ENCODE assay signal across 13 cellular contexts in genomic region chr2:46332686-46333281, GRCh38. TPM values are rescaled to one million over a fixed set of nuclear protein-coding genes. Genes with fewer than 3 reads are reported as not detected.
DNase-seq lines count a peak whose midpoint lies in the region; ATAC-seq and TF ChIP-seq lines count a peak whose summit lies in the region.
"Had no signal": no experiment of that assay in that cellular context is flagged by ENCODE, and none has a peak within 500 bp of the region (broad histone marks: within the 10 kb centered on the region; RNA-seq: fewer than 3 reads in every experiment).

No MANE protein-coding gene starts in this region.

- H3K4me3 ChIP-seq in CD4-positive, CD25-positive, alpha-beta regulatory T cell (ENCODE audit: low read depth, low read length): no peak overlapping the region
- H3K4me3 ChIP-seq in adipocyte (ENCODE audit: low read length): no peak overlapping the region
- H3K4me3 ChIP-seq in gastroesophageal sphincter: no peak overlapping the region
- H3K4me3 ChIP-seq in skeletal muscle satellite cell (ENCODE audit: low read length): no peak overlapping the region
- H3K4me3 ChIP-seq: cardiac muscle cell had no signal

- WGBS in gastroesophageal sphincter (ENCODE audit: low coverage in 1 of 2), 2 donors: 91% methylated on average over 4 of the region's 8 CpGs; no CpG with 5 or more reads in 1 of the 2 donors

- H3K9me3 ChIP-seq in CD4-positive, CD25-positive, alpha-beta regulatory T cell (ENCODE audit: control insufficient read depth in 2 of 2, low read length in 2 of 2): no peaks in the 10 kb centered on the region
- no peaks in the 10 kb centered on the region for H3K9me3 ChIP-seq in adipocyte (ENCODE audit: control insufficient read depth, low read length)
- no peaks in the 10 kb centered on the region for H3K9me3 ChIP-seq in gastroesophageal sphincter
- no peaks in the 10 kb centered on the region for H3K9me3 ChIP-seq in skeletal muscle satellite cell (replicated peaks; ENCODE audit: low read length)

- H3K9me3 Mint-ChIP-seq in CD4-positive, CD25-positive, alpha-beta regulatory T cell: no peaks in the 10 kb centered on the region
- no peaks in the 10 kb centered on the region for H3K9me3 Mint-ChIP-seq in activated CD8-positive, alpha-beta memory T cell treated with anti-CD3 and anti-CD28 coated beads, Interleukin-2, amount 10 ng/mL, durations not matched to agents 7 days and 5 days (ENCODE audit: low read depth)
- H3K9me3 Mint-ChIP-seq: CD8-positive, alpha-beta T cell; naive B cell had no signal

- TF ChIP-seq EP300 in gastroesophageal sphincter (IDR thresholded peaks at IDR 0.05): no peak

- no peak for DNase-seq in CD4-positive, CD25-positive, alpha-beta regulatory T cell
- DNase-seq in adipocyte (ENCODE audit: low read depth): peak; percentile 46
- no peak for DNase-seq in activated CD8-positive, alpha-beta memory T cell treated with anti-CD3 and anti-CD28 coated beads, Interleukin-2, amount 10 ng/mL, durations not matched to agents 7 days and 5 days
- no peak for DNase-seq in activated naive CD4-positive, alpha-beta T cell (lab: John Stamatoyannopoulos, UW)
- DNase-seq: CD8-positive, alpha-beta T cell; naive B cell; NCI-H1694; stimulated activated CD4-positive, alpha-beta T cell treated with anti-CD3 and anti-CD28 coated beads, Interleukin-4, amount 100 ng/mL, for 1 hour had no signal

- TF ChIP-seq CTCF in gastroesophageal sphincter (IDR thresholded peaks at IDR 0.05): no peak

- H3K27me3 Mint-ChIP-seq in CD4-positive, CD25-positive, alpha-beta regulatory T cell: peaks cover 14% of the 10 kb centered on the region
- peaks cover 12% of the 10 kb centered on the region for H3K27me3 Mint-ChIP-seq in activated CD8-positive, alpha-beta memory T cell treated with anti-CD3 and anti-CD28 coated beads, Interleukin-2, amount 10 ng/mL, durations not matched to agents 7 days and 5 days

- H3K4me1 Mint-ChIP-seq in CD4-positive, CD25-positive, alpha-beta regulatory T cell: peaks cover 0 to 15% (median 6%) of the 10 kb centered on the region in 4 donors
- peaks cover 24% of the 10 kb centered on the region for H3K4me1 Mint-ChIP-seq in activated CD8-positive, alpha-beta memory T cell treated with anti-CD3 and anti-CD28 coated beads, Interleukin-2, amount 10 ng/mL, durations not matched to agents 7 days and 5 days

- H3K36me3 Mint-ChIP-seq in CD4-positive, CD25-positive, alpha-beta regulatory T cell: no peaks in the 10 kb centered on the region
- no peaks in the 10 kb centered on the region for H3K36me3 Mint-ChIP-seq in activated CD8-positive, alpha-beta memory T cell treated with anti-CD3 and anti-CD28 coated beads, Interleukin-2, amount 10 ng/mL, durations not matched to agents 7 days and 5 days
- H3K36me3 Mint-ChIP-seq: CD8-positive, alpha-beta T cell; naive B cell had no signal

- H3K4me3 Mint-ChIP-seq in CD4-positive, CD25-positive, alpha-beta regulatory T cell: no peak overlapping the region
- H3K4me3 Mint-ChIP-seq in activated CD8-positive, alpha-beta memory T cell treated with anti-CD3 and anti-CD28 coated beads, Interleukin-2, amount 10 ng/mL, durations not matched to agents 7 days and 5 days: no peak overlapping the region
- H3K4me3 Mint-ChIP-seq: CD8-positive, alpha-beta T cell had no signal

- no peaks in the 10 kb centered on the region for H3K36me3 ChIP-seq in CD4-positive, CD25-positive, alpha-beta regulatory T cell (ENCODE audit: control insufficient read depth, insufficient read depth, low read length)
- H3K36me3 ChIP-seq in adipocyte (ENCODE audit: control insufficient read depth, insufficient read depth, low read length, severe bottlenecking) (no peaks in the 10 kb centered on the region), gastroesophageal sphincter (no peaks in the 10 kb centered on the region), skeletal muscle satellite cell (ENCODE audit: insufficient read depth, low read length) (no peaks in the 10 kb centered on the region)
- H3K36me3 ChIP-seq: cardiac muscle cell had no signal

- H3K27me3 ChIP-seq in CD4-positive, CD25-positive, alpha-beta regulatory T cell (ENCODE audit: control insufficient read depth, insufficient read depth, low read length): no peaks in the 10 kb centered on the region
- no peaks in the 10 kb centered on the region for H3K27me3 ChIP-seq in adipocyte (replicated peaks; ENCODE audit: control insufficient read depth, insufficient read depth, low read length)
- no peaks in the 10 kb centered on the region for H3K27me3 ChIP-seq in gastroesophageal sphincter
- no peaks in the 10 kb centered on the region for H3K27me3 ChIP-seq in skeletal muscle satellite cell (ENCODE audit: control insufficient read depth, insufficient read depth, low read length)
- H3K27me3 ChIP-seq: cardiac muscle cell had no signal

- H3K9ac ChIP-seq in adipocyte (ENCODE audit: low read length): no peak overlapping the region
- peak overlapping the region; percentile 93 for H3K9ac ChIP-seq in skeletal muscle satellite cell (ENCODE audit: low read depth, low read length)

- H3K4me2 ChIP-seq in skeletal muscle satellite cell (ENCODE audit: low read length): peak overlapping the region; percentile 36

- H3K27ac Mint-ChIP-seq in CD4-positive, CD25-positive, alpha-beta regulatory T cell: peak overlapping the region in 2 of 3 donors; percentile 48 to 67
- no peak overlapping the region for H3K27ac Mint-ChIP-seq in activated CD8-positive, alpha-beta memory T cell treated with anti-CD3 and anti-CD28 coated beads, Interleukin-2, amount 10 ng/mL, durations not matched to agents 7 days and 5 days
- H3K27ac Mint-ChIP-seq: CD8-positive, alpha-beta T cell had no signal

- no peak overlapping the region for H3K27ac ChIP-seq in CD4-positive, CD25-positive, alpha-beta regulatory T cell (ENCODE audit: insufficient read depth, low read length, poor library complexity, severe bottlenecking)
- peak overlapping the region in 3 of 4 donors; percentile 70 to 83 (median 81) for H3K27ac ChIP-seq in gastroesophageal sphincter
- H3K27ac ChIP-seq: cardiac muscle cell had no signal

- no peak for ATAC-seq in CD4-positive, CD25-positive, alpha-beta regulatory T cell (ENCODE audit: low read depth in 2 of 2)
- no peak for ATAC-seq in gastroesophageal sphincter
- ATAC-seq in GM18502 (IDR thresholded peaks at IDR 0.05; ENCODE audit: poor library complexity, unreplicated experiment): no peak
- no peak for ATAC-seq in activated CD8-positive, alpha-beta memory T cell treated with anti-CD3 and anti-CD28 coated beads, Interleukin-2, amount 10 ng/mL, durations not matched to agents 7 days and 5 days
- ATAC-seq in HG03139 (IDR thresholded peaks at IDR 0.05; ENCODE audit: unreplicated experiment): no peak
- ATAC-seq: CD8-positive, alpha-beta T cell had no signal

- no peak for TF ChIP-seq POLR2A in gastroesophageal sphincter (IDR thresholded peaks at IDR 0.05)

- H3K4me1 ChIP-seq in CD4-positive, CD25-positive, alpha-beta regulatory T cell (ENCODE audit: control insufficient read depth, insufficient read depth, low read length, poor library complexity, severe bottlenecking): no peaks in the 10 kb centered on the region
- peaks cover 88% of the 10 kb centered on the region for H3K4me1 ChIP-seq in adipocyte (ENCODE audit: control insufficient read depth, insufficient read depth, low read length)
- H3K4me1 ChIP-seq in gastroesophageal sphincter: peaks cover 0 to 100% (median 35%) of the 10 kb centered on the region in 3 donors
- H3K4me1 ChIP-seq in skeletal muscle satellite cell (ENCODE audit: control insufficient read depth, insufficient read depth, low read length): peaks cover 84% of the 10 kb centered on the region

- CTCF ChIA-PET in activated CD8-positive, alpha-beta memory T cell treated with anti-CD3 and anti-CD28 coated beads, Interleukin-2, amount 10 ng/mL, durations not matched to agents 7 days and 5 days (lab: Charles Lee): interaction anchor here (1.3 kb wide), 1 partner anchor 17 kb away, joined by 7 read pairs; no protein-coding TSS in a partner anchor

RNA-seq across cellular contexts. Expression of gene EPAS1, which starts 35.6 kb away (rescaled TPM):
- 4.4 TPM for total RNA-seq in CD4-positive, CD25-positive, alpha-beta regulatory T cell
- under 1 TPM in 2 of 4 donors, not detected in 2; 0.22 to 0.31 TPM for polyA plus RNA-seq in CD4-positive, CD25-positive, alpha-beta regulatory T cell
- total RNA-seq in gastroesophageal sphincter: 100 to 1,000 TPM; 101 to 152 (median 131) TPM
- total RNA-seq in skeletal muscle satellite cell (2012; rRNA removed): 46.3 and 63.6 TPM in 2 replicates
- 10 to 100 TPM; 15.6 to 42.5 TPM for total RNA-seq in activated CD8-positive, alpha-beta memory T cell treated with anti-CD3 and anti-CD28 coated beads, Interleukin-2, amount 10 ng/mL, durations not matched to agents 7 days and 5 days
